Comparison of ENCODE assay signal across 8 cellular contexts in genomic region chr16:228151-228855, GRCh38. TPM values are rescaled to one million over a fixed set of nuclear protein-coding genes. Genes with fewer than 3 reads are reported as not detected.
DNase-seq lines count a peak whose midpoint lies in the region; ATAC-seq, FAIRE-seq and TF ChIP-seq lines count a peak whose summit lies in the region.

No MANE protein-coding gene starts in this region.

- no peak for ATAC-seq in GM19463 (IDR thresholded peaks at IDR 0.05; ENCODE audit: unreplicated experiment)

- FAIRE-seq in urothelium cell line (lab: Jason Lieb, UNC), result no peak

- in situ Hi-C loops in KBM-7 (cut with MboI; ENCODE audit: low pct_unique_long_range_greater_than_20kb, low sequenced_read_pairs), result no loop called here

- TF ChIP-seq CTCF in choroid plexus epithelial cell (conservative IDR thresholded peaks at IDR 0.05; ENCODE audit: low read depth, low read length), result no peak

- peak; percentile 18 for DNase-seq in activated naive CD4-positive, alpha-beta T cell treated with Interleukin-2 at 50 U/mL for 16 hours
- no peak for DNase-seq in activated naive CD4-positive, alpha-beta T cell (lab: John Stamatoyannopoulos, UW)
- DNase-seq in NCI-H2227 (lab: John Stamatoyannopoulos, UW; ENCODE audit: unreplicated experiment) (peak; percentile 26), choroid plexus epithelial cell (ENCODE audit: low read depth) (peak; percentile 35), lung microvascular endothelial cell (ENCODE audit: low read depth in 2 of 2) (peak; percentile 28 to 49), urothelium cell line (ENCODE audit: low spot score) (peak; percentile 14), KBM-7 (no peak)

- H3K4me3 ChIP-seq in choroid plexus epithelial cell (ENCODE audit: low read depth, low read length), result peak overlapping the region; percentile 99

RNA-seq across cellular contexts. Expression of gene LUC7L, which starts 0.9 kb away (rescaled TPM):
- total RNA-seq in lung microvascular endothelial cell, result 19.6 and 28.2 TPM in 2 replicates

RNA-seq across cellular contexts. Expression of gene FAM234A, which starts 6.3 kb away (rescaled TPM):
- 38.6 and 41.5 TPM in 2 replicates for total RNA-seq in lung microvascular endothelial cell

RNA-seq across cellular contexts. Expression of gene RGS11, which starts 47.4 kb away (rescaled TPM):
- total RNA-seq in lung microvascular endothelial cell, result 0.20 and 0.44 TPM in 2 replicates

RNA-seq across cellular contexts. Expression of gene HBQ1, which starts 48.0 kb away (rescaled TPM):
- total RNA-seq in lung microvascular endothelial cell, result 0.65 TPM in 1 of 2 replicates, not detected in the other

RNA-seq across cellular contexts. Expression of gene HBA1, which starts 51.8 kb away (rescaled TPM):
- total RNA-seq in lung microvascular endothelial cell, result not detected in 2 replicates

Comparison
In these comparisons a context has a peak if more than half of its experiments do, and no peak if none do; other contexts are left out.
1. DNase-seq: peak in activated naive CD4-positive, alpha-beta T cell treated with Interleukin-2 at 50 U/mL for 16 hours (single experiment), NCI-H2227 (single experiment), choroid plexus epithelial cell (single experiment), lung microvascular endothelial cell (2 of 2) and urothelium cell line (single experiment); none in activated naive CD4-positive, alpha-beta T cell (0 of 4) and KBM-7 (single experiment).